In the genomic region with DNA sequence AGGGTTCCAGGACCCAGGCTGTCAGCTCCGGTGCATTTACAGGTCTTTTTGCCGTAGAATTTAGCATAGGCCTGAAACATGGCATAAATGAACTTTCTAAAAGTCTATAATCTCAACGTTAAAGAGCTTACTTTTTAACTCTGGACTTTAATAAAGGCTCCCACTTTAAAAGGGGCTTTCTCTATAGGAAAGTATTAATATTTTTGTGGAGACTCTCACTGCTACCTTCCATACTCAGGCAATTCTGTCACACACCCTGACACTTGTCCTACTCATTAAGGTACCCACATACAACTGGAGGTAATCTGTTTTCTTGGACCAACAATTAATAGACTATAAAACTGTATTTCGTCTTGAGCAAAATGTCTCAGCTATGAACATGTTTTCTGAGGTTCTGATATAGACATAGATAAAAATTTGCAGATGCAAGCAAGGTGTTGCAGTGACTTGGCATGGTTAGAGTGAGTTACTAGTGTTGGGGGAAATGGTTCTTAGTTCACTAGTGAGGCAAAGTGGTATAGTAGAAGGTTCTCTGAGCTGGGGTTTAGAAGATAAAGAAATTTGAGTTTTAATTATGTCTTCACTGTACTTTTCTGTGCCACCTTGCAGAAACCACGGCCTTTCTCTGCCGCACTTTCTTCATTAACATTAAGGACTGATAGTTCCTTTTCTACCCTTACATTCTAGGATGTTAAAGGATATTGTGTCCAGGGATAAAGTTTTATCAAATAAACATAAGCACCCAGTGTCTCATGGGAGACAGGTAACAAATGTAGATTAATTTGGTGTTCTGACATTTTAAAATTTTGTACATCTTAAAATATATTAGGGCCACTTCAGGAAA, we compare ENCODE assay signal across 8 cellular contexts. TPM values are rescaled to one million over a fixed set of nuclear protein-coding genes. Genes with fewer than 3 reads are reported as not detected.
DNase-seq lines count a peak whose midpoint lies in the region; ATAC-seq and TF ChIP-seq lines count a peak whose summit lies in the region.

No MANE protein-coding gene starts in this region.

- H3K27me3 Mint-ChIP-seq in activated CD4-positive, alpha-beta T cell treated with anti-CD3 and anti-CD28 coated beads for 36 hours: no peaks in the 10 kb centered on the region
- no peaks in the 10 kb centered on the region for H3K27me3 Mint-ChIP-seq in activated naive CD8-positive, alpha-beta T cell treated with anti-CD3 and anti-CD28 coated beads, Interleukin-2, amount 50 U/mL, for 24 hours

- H3K27ac ChIP-seq in left lung (peak overlapping the region; percentile 99 to 100), thoracic aorta (peak overlapping the region; percentile 94 to 95)

- H3K4me1 Mint-ChIP-seq in activated CD4-positive, alpha-beta T cell treated with anti-CD3 and anti-CD28 coated beads for 36 hours: peaks cover 51% of the 10 kb centered on the region
- H3K4me1 Mint-ChIP-seq in activated naive CD8-positive, alpha-beta T cell treated with anti-CD3 and anti-CD28 coated beads, Interleukin-2, amount 50 U/mL, for 24 hours: peaks cover 66% of the 10 kb centered on the region

- H3K27me3 ChIP-seq in left lung (no peaks in the 10 kb centered on the region), thoracic aorta (replicated peaks; ENCODE audit: insufficient read depth) (no peaks in the 10 kb centered on the region)

- peaks cover 5 to 35% of the 10 kb centered on the region in 2 donors for H3K4me1 ChIP-seq in left lung
- H3K4me1 ChIP-seq in thoracic aorta (ENCODE audit: control insufficient read depth in 1 of 2, low read depth in 2 of 2): peaks cover 18 to 36% of the 10 kb centered on the region in 2 donors

- POLR2A ChIA-PET in activated CD4-positive, alpha-beta T cell treated with anti-CD3 and anti-CD28 coated beads for 36 hours (lab: Charles Lee): interaction anchor here (0.6 to 3.9 kb wide), 6 partner anchors 9 to 917 kb away, joined by 3 to 35 read pairs (median 9); a partner anchor contains a TSS

- H3K27ac Mint-ChIP-seq in activated CD4-positive, alpha-beta T cell treated with anti-CD3 and anti-CD28 coated beads for 36 hours: peak overlapping the region; percentile 93
- peak overlapping the region; percentile 96 for H3K27ac Mint-ChIP-seq in activated naive CD8-positive, alpha-beta T cell treated with anti-CD3 and anti-CD28 coated beads, Interleukin-2, amount 50 U/mL, for 24 hours

- no peak for ATAC-seq in activated CD4-positive, alpha-beta T cell treated with anti-CD3 and anti-CD28 coated beads for 36 hours
- no peak for ATAC-seq in activated naive CD8-positive, alpha-beta T cell treated with anti-CD3 and anti-CD28 coated beads, Interleukin-2, amount 50 U/mL, for 24 hours
- ATAC-seq in left lung: no peak
- no peak for ATAC-seq in thoracic aorta (ENCODE audit: insufficient number of reproducible peaks, low FRiP score, low read depth)
- ATAC-seq in HG02885 (IDR thresholded peaks at IDR 0.05; ENCODE audit: poor library complexity, unreplicated experiment): no peak

- CTCF ChIA-PET in activated CD4-positive, alpha-beta T cell treated with anti-CD3 and anti-CD28 coated beads for 36 hours (lab: Charles Lee): interaction anchor here (0.6 to 1.8 kb wide), 6 partner anchors 8 to 1064 kb away, joined by 3 to 6 read pairs (median 4); no protein-coding TSS in a partner anchor

- H3K36me3 ChIP-seq in left lung: no peaks in the 10 kb centered on the region
- no peaks in the 10 kb centered on the region for H3K36me3 ChIP-seq in thoracic aorta

- TF ChIP-seq CTCF in left lung (IDR thresholded peaks at IDR 0.05): no peak
- no peak for TF ChIP-seq CTCF in thoracic aorta (IDR thresholded peaks at IDR 0.05)

- no peaks in the 10 kb centered on the region for H3K9me3 ChIP-seq in left lung
- no peaks in the 10 kb centered on the region for H3K9me3 ChIP-seq in thoracic aorta

- intact Hi-C loops in activated CD4-positive, alpha-beta T cell treated with anti-CD3 and anti-CD28 coated beads for 36 hours (cut with DNase I, micrococcal nuclease): loop anchor here in 1 of 2 experiments (2.0 to 10.0 kb wide), 3 partner anchors 41 to 1554 kb away; a partner anchor contains a TSS
- intact Hi-C loops in left lung (cut with DNase I): loop anchor here in 1 of 2 donors (10.0 kb wide), 2 partner anchors 51 to 241 kb away; no protein-coding TSS in a partner anchor

- H3K36me3 Mint-ChIP-seq in activated CD4-positive, alpha-beta T cell treated with anti-CD3 and anti-CD28 coated beads for 36 hours (ENCODE audit: low read depth): peaks cover 3% of the 10 kb centered on the region
- H3K36me3 Mint-ChIP-seq in activated naive CD8-positive, alpha-beta T cell treated with anti-CD3 and anti-CD28 coated beads, Interleukin-2, amount 50 U/mL, for 24 hours (ENCODE audit: low read depth): peaks cover 9% of the 10 kb centered on the region

- no peak for DNase-seq in activated CD4-positive, alpha-beta T cell treated with anti-CD3 and anti-CD28 coated beads for 36 hours
- no peak for DNase-seq in activated CD4-positive, alpha-beta T cell treated with anti-CD3 and anti-CD28 coated beads, Interleukin-2, amount 50 U/mL, for 4 hours
- no peak for DNase-seq in activated naive CD8-positive, alpha-beta T cell treated with anti-CD3 and anti-CD28 coated beads, Interleukin-2, amount 50 U/mL, for 24 hours
- DNase-seq in left lung: no peak
- DNase-seq in thoracic aorta (ENCODE audit: low spot score): no peak
- DNase-seq in SHP77 (lab: John Stamatoyannopoulos, UW): no peak
- no peak for DNase-seq in NCI-H128 (lab: John Stamatoyannopoulos, UW; ENCODE audit: unreplicated experiment)

- peak overlapping the region; percentile 84 for H3K4me3 Mint-ChIP-seq in activated CD4-positive, alpha-beta T cell treated with anti-CD3 and anti-CD28 coated beads for 36 hours
- peak overlapping the region; percentile 85 for H3K4me3 Mint-ChIP-seq in activated naive CD8-positive, alpha-beta T cell treated with anti-CD3 and anti-CD28 coated beads, Interleukin-2, amount 50 U/mL, for 24 hours

- H3K4me3 ChIP-seq in left lung (peak overlapping the region; percentile 62 to 71), thoracic aorta (peak overlapping the region; percentile 100)

- H3K9me3 Mint-ChIP-seq in activated CD4-positive, alpha-beta T cell treated with anti-CD3 and anti-CD28 coated beads for 36 hours (ENCODE audit: low read depth): no peaks in the 10 kb centered on the region
- H3K9me3 Mint-ChIP-seq in activated naive CD8-positive, alpha-beta T cell treated with anti-CD3 and anti-CD28 coated beads, Interleukin-2, amount 50 U/mL, for 24 hours: no peaks in the 10 kb centered on the region

RNA-seq across cellular contexts. Expression of a gene that starts 10.8 kb away (rescaled TPM):
- total RNA-seq in activated CD4-positive, alpha-beta T cell treated with anti-CD3 and anti-CD28 coated beads for 36 hours: 10 to 100 TPM; 19.1 to 23.0 TPM
- 1 to 10 TPM; 3.5 to 5.0 TPM for total RNA-seq in left lung
- 10 to 100 TPM in 1 of 2 donors, 1 to 10 TPM in 1; 4.4 to 11.5 TPM for total RNA-seq in thoracic aorta
